Comparison of ENCODE assay signal across 1 cellular context in genomic region chr21:31473685-31474345, GRCh38.
TF ChIP-seq lines count a peak whose summit lies in the region.

No MANE protein-coding gene starts in this region.

TF ChIP-seq in H1, 55 proteins besides CTCF, POLR2A, EP300 and RAD21:
- TF ChIP-seq, protein P1, sequence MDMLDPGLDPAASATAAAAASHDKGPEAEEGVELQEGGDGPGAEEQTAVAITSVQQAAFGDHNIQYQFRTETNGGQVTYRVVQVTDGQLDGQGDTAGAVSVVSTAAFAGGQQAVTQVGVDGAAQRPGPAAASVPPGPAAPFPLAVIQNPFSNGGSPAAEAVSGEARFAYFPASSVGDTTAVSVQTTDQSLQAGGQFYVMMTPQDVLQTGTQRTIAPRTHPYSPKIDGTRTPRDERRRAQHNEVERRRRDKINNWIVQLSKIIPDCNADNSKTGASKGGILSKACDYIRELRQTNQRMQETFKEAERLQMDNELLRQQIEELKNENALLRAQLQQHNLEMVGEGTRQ (IDR thresholded peaks at IDR 0.05; ENCODE audit: low read length): 0 out of 2 replicates have a peak, but pooled peaks have one; percentile 26
- TF ChIP-seq SP2 (IDR thresholded peaks at IDR 0.05; ENCODE audit: low read length): no peak
